In genomic region chr18:23448291-23448690, GRCh38 we compare ENCODE assay signal across 7 cellular contexts.
"Had no signal": no experiment of that assay in that cellular context is flagged by ENCODE, and none has a peak within 500 bp of the region (broad histone marks: within the 10 kb centered on the region; RNA-seq: fewer than 3 reads in every experiment).

No MANE protein-coding gene starts in this region.

- ATAC-seq: GM12878 had no signal

- H3K4me3 ChIP-seq: GM12878 had no signal

- DNase-seq: GDM1, GF-D8 had no signal

- FAIRE-seq: G401.6, GM12878, GM12891, GM18507, GM19239 had no signal
